In genomic region chr2:218035463-218036100, GRCh38 we compare ENCODE assay signal across 15 cellular contexts. TPM values are rescaled to one million over a fixed set of nuclear protein-coding genes. Genes with fewer than 3 reads are reported as not detected.
DNase-seq lines count a peak whose midpoint lies in the region; ATAC-seq and TF ChIP-seq lines count a peak whose summit lies in the region.
"Had no signal": no experiment of that assay in that cellular context is flagged by ENCODE, and none has a peak within 500 bp of the region (broad histone marks: within the 10 kb centered on the region; RNA-seq: fewer than 3 reads in every experiment).

No MANE protein-coding gene starts in this region.

- H3K27me3 ChIP-seq in HL-60 (ENCODE audit: insufficient read depth, poor library complexity, severe bottlenecking) (peaks cover 10% of the 10 kb centered on the region), thyroid gland (no peaks in the 10 kb centered on the region)
- H3K27me3 ChIP-seq in effector memory CD4-positive, alpha-beta T cell (replicated peaks; ENCODE audit: control insufficient read depth, insufficient read depth, low read length, poor library complexity, severe bottlenecking) = no peaks in the 10 kb centered on the region
- H3K27me3 ChIP-seq: adrenal gland had no signal

- ATAC-seq in activated naive CD4-positive, alpha-beta T cell treated with anti-CD3 and anti-CD28 coated beads, Interleukin-2, amount 50 U/mL, for 72 hours = no peak
- ATAC-seq in sciatic nerve = peak; percentile 3
- ATAC-seq in HG02981 (IDR thresholded peaks at IDR 0.05; ENCODE audit: unreplicated experiment) = no peak

- H3K36me3 ChIP-seq in effector memory CD4-positive, alpha-beta T cell (ENCODE audit: control insufficient read depth, insufficient read depth, low read length) = no peaks in the 10 kb centered on the region
- H3K36me3 ChIP-seq in thyroid gland = no peaks in the 10 kb centered on the region
- H3K36me3 ChIP-seq: adrenal gland, suprapubic skin had no signal

- WGBS in thyroid gland, 2 donors = 81 to 87% methylated on average over 9 to 11 of the region's 12 CpGs

- intact Hi-C loops in sciatic nerve (cut with DNase I) (no loop called here), thyroid gland (cut with DNase I) (loop anchor here (2.0 kb wide), 1 partner anchor 249 kb away; no protein-coding TSS in a partner anchor)

- H3K27ac ChIP-seq in HL-60 (replicated peaks) (no peak overlapping the region), thyroid gland (no peak overlapping the region)
- no peak overlapping the region for H3K27ac ChIP-seq in effector memory CD4-positive, alpha-beta T cell (ENCODE audit: insufficient read depth, low read length, poor library complexity, severe bottlenecking)
- H3K27ac ChIP-seq: adrenal gland, RWPE1, suprapubic skin had no signal

- H3K9me3 Mint-ChIP-seq in activated naive CD4-positive, alpha-beta T cell treated with anti-CD3 and anti-CD28 coated beads, Interleukin-2, amount 50 U/mL, for 72 hours = peaks cover 0 to 6% of the 10 kb centered on the region in 2 donors
- H3K9me3 Mint-ChIP-seq: nephron had no signal

- H3K4me3 ChIP-seq in HL-60 (replicated peaks; ENCODE audit: insufficient read depth, low read length) = peak overlapping the region; percentile 52
- no peak overlapping the region for H3K4me3 ChIP-seq in effector memory CD4-positive, alpha-beta T cell (ENCODE audit: insufficient read depth, low read depth, low read length, poor library complexity, severe bottlenecking)
- no peak overlapping the region for H3K4me3 ChIP-seq in thyroid gland (replicated peaks in 1 of 3)

- peaks cover 5% of the 10 kb centered on the region for H3K4me1 ChIP-seq in effector memory CD4-positive, alpha-beta T cell (ENCODE audit: control insufficient read depth, insufficient read depth, low read length, poor library complexity, severe bottlenecking)
- peaks cover 7 to 12% of the 10 kb centered on the region in 2 donors for H3K4me1 ChIP-seq in thyroid gland

- no peak for DNase-seq in activated naive CD4-positive, alpha-beta T cell treated with anti-CD3 and anti-CD28 coated beads, Interleukin-2, amount 50 U/mL, for 72 hours (ENCODE audit: low spot score in 2 of 2)
- DNase-seq in activated naive CD4-positive, alpha-beta T cell treated with Interleukin-2 at 50 U/mL for 16 hours = no peak
- no peak for DNase-seq in HL-60 (ENCODE audit: low read depth in 1 of 2, low spot score in 1 of 2)
- DNase-seq in ecto neural progenitor cell (ENCODE audit: low spot score) = peak; percentile 32
- no peak for DNase-seq in sciatic nerve (ENCODE audit: low spot score)
- no peak for DNase-seq in effector memory CD4-positive, alpha-beta T cell
- DNase-seq in thyroid gland = no peak

- no peak for TF ChIP-seq POLR2A in thyroid gland (IDR thresholded peaks at IDR 0.05)

- peak overlapping the region; percentile 54 to 59 for H3K27ac Mint-ChIP-seq in activated naive CD4-positive, alpha-beta T cell treated with anti-CD3 and anti-CD28 coated beads, Interleukin-2, amount 50 U/mL, for 72 hours
- H3K27ac Mint-ChIP-seq: nephron, progenitor cell of endocrine pancreas had no signal

- no peak for TF ChIP-seq CTCF in HL-60 (IDR thresholded peaks at IDR 0.05; ENCODE audit: insufficient read depth, low read length)
- TF ChIP-seq CTCF in thyroid gland (IDR thresholded peaks at IDR 0.05) = no peak

- H3K36me3 Mint-ChIP-seq in activated naive CD4-positive, alpha-beta T cell treated with anti-CD3 and anti-CD28 coated beads, Interleukin-2, amount 50 U/mL, for 72 hours = no peaks in the 10 kb centered on the region

- no peaks in the 10 kb centered on the region for H3K9me3 ChIP-seq in effector memory CD4-positive, alpha-beta T cell (ENCODE audit: control insufficient read depth, low read length)
- no peaks in the 10 kb centered on the region for H3K9me3 ChIP-seq in thyroid gland
- H3K9me3 ChIP-seq: adrenal gland, suprapubic skin had no signal

RNA-seq across cellular contexts. Expression of gene TNS1, which starts 32.8 kb away (rescaled TPM):
- total RNA-seq in activated naive CD4-positive, alpha-beta T cell treated with anti-CD3 and anti-CD28 coated beads, Interleukin-2, amount 50 U/mL, for 72 hours = 1 to 10 TPM in 1 of 2 donors, under 1 TPM in 1; 0.27 to 5.1 TPM
- total RNA-seq in sciatic nerve (703 TPM), thyroid gland (100 to 1,000 TPM; 169 to 316 (median 229) TPM)

RNA-seq across cellular contexts. Expression of gene RUFY4, which starts 33.5 kb away (rescaled TPM):
- total RNA-seq in activated naive CD4-positive, alpha-beta T cell treated with anti-CD3 and anti-CD28 coated beads, Interleukin-2, amount 50 U/mL, for 72 hours = 1 to 10 TPM; 3.2 to 5.1 TPM
- total RNA-seq in sciatic nerve (0.36 TPM), thyroid gland (not detected)
- total RNA-seq: bronchial epithelial cell, HT-29, progenitor cell of endocrine pancreas, suprapubic skin had no signal

Comparison
In these comparisons a context has a peak if more than half of its experiments do, and no peak if none do; other contexts are left out.
1. RNA of gene TNS1, which starts 32.8 kb away (total RNA-seq): 703 TPM in sciatic nerve (single experiment) and 169 to 316 TPM in thyroid gland; 0.27 to 5.1 TPM in activated naive CD4-positive, alpha-beta T cell treated with anti-CD3 and anti-CD28 coated beads, Interleukin-2, amount 50 U/mL, for 72 hours; every median in the first group is over 10 times any median in the second.